In genomic region chr11:34653851-34654490, GRCh38 we compare ENCODE assay signal across 1 cellular context.
TF ChIP-seq lines count a peak whose summit lies in the region.

No MANE protein-coding gene starts in this region.

TF ChIP-seq in HepG2, 621 proteins besides CTCF, POLR2A, EP300 and RAD21 (continued from another document and continues in another):
- TF ChIP-seq SNAPC4 (CRISPR knock-in tag; IDR thresholded peaks at IDR 0.05) (no peak; the same call in 1 of the 2 replicates), RBAK (CRISPR knock-in tag; IDR thresholded peaks at IDR 0.05) (no peak), FOXK2 (IDR thresholded peaks at IDR 0.05) (peak; percentile 39; the same call in 1 of the 2 replicates), ZFAT (CRISPR knock-in tag; conservative IDR thresholded peaks at IDR 0.05) (no peak), ZNF607 (CRISPR knock-in tag; IDR thresholded peaks at IDR 0.05; ENCODE audit: borderline replicate concordance) (no peak), ZIK1 (CRISPR knock-in tag; IDR thresholded peaks at IDR 0.05; ENCODE audit: borderline replicate concordance, low read depth) (no peak), CCAR2 (optimal IDR thresholded peaks at IDR 0.05; ENCODE audit: low read depth, low read length) (no peak), TBL1XR1 (IDR thresholded peaks at IDR 0.05; ENCODE audit: borderline replicate concordance, low read length, partially characterized antibody) (peak; percentile 14), EEA1 (CRISPR knock-in tag; IDR thresholded peaks at IDR 0.05; ENCODE audit: borderline replicate concordance) (no peak), ZNF281 (CRISPR knock-in tag; IDR thresholded peaks at IDR 0.05; ENCODE audit: borderline replicate concordance) (no peak; the same call in 1 of the 2 replicates), SMARCC2 (IDR thresholded peaks at IDR 0.05) (no peak), BCL3 (CRISPR knock-in tag; IDR thresholded peaks at IDR 0.05) (no peak), ZBTB3 (CRISPR knock-in tag; IDR thresholded peaks at IDR 0.05; ENCODE audit: borderline replicate concordance, low read depth) (no peak), PPARG (CRISPR knock-in tag; conservative IDR thresholded peaks at IDR 0.05) (no peak; the same call in 1 of the 2 replicates), MXD1 (CRISPR knock-in tag; IDR thresholded peaks at IDR 0.05) (no peak), HDAC1 (CRISPR knock-in tag; IDR thresholded peaks at IDR 0.05) (no peak), NPAS2 (CRISPR knock-in tag; IDR thresholded peaks at IDR 0.05; ENCODE audit: borderline replicate concordance) (no peak), ZNF235 (CRISPR knock-in tag; IDR thresholded peaks at IDR 0.05; ENCODE audit: borderline replicate concordance) (no peak), ZNF350 (CRISPR knock-in tag; IDR thresholded peaks at IDR 0.05; ENCODE audit: borderline replicate concordance, low read depth) (no peak), TSC22D2 (CRISPR knock-in tag; IDR thresholded peaks at IDR 0.05; ENCODE audit: borderline replicate concordance) (peak; percentile 50; the same call in 1 of the 2 replicates), ZNF773 (CRISPR knock-in tag; IDR thresholded peaks at IDR 0.05; ENCODE audit: borderline replicate concordance) (no peak), CREBL2 (CRISPR knock-in tag; IDR thresholded peaks at IDR 0.05; ENCODE audit: borderline replicate concordance) (no peak), ZBTB14 (CRISPR knock-in tag; IDR thresholded peaks at IDR 0.05) (no peak), HDAC6 (IDR thresholded peaks at IDR 0.05; ENCODE audit: low read depth, low read length) (no peak), ATF2 (CRISPR knock-in tag; IDR thresholded peaks at IDR 0.05) (no peak), ARNTL (CRISPR knock-in tag; IDR thresholded peaks at IDR 0.05) (no peak), SP2 (CRISPR knock-in tag; IDR thresholded peaks at IDR 0.05) (no peak), SP5 (CRISPR knock-in tag; IDR thresholded peaks at IDR 0.05; ENCODE audit: borderline replicate concordance, low read depth) (0 out of 2 replicates have a peak, but pooled peaks have one; percentile 12), NR2F2 (IDR thresholded peaks at IDR 0.05; ENCODE audit: borderline replicate concordance, low read depth) (no peak), ZBTB46 (CRISPR knock-in tag; IDR thresholded peaks at IDR 0.05; ENCODE audit: borderline replicate concordance) (no peak), NFYC (CRISPR knock-in tag; IDR thresholded peaks at IDR 0.05) (no peak), ZNF567 (CRISPR knock-in tag; IDR thresholded peaks at IDR 0.05; ENCODE audit: borderline replicate concordance) (no peak), REL (CRISPR knock-in tag; conservative IDR thresholded peaks at IDR 0.05) (no peak), MED8 (CRISPR knock-in tag; IDR thresholded peaks at IDR 0.05; ENCODE audit: insufficient replicate concordance) (no peak), ZFP82 (CRISPR knock-in tag; IDR thresholded peaks at IDR 0.05; ENCODE audit: borderline replicate concordance) (no peak), THRA (CRISPR knock-in tag; IDR thresholded peaks at IDR 0.05; ENCODE audit: borderline replicate concordance) (peak; percentile 38; the same call in 1 of the 2 replicates), ZKSCAN8 (CRISPR knock-in tag; IDR thresholded peaks at IDR 0.05; ENCODE audit: borderline replicate concordance) (peak; percentile 49; the same call in 1 of the 2 replicates), ZNF331 (CRISPR knock-in tag; IDR thresholded peaks at IDR 0.05) (no peak), PLRG1 (conservative IDR thresholded peaks at IDR 0.05) (no peak), ZNF225 (CRISPR knock-in tag; IDR thresholded peaks at IDR 0.05) (no peak), JDP2 (CRISPR knock-in tag; IDR thresholded peaks at IDR 0.05; ENCODE audit: borderline replicate concordance) (no peak), ZNF343 (CRISPR knock-in tag; IDR thresholded peaks at IDR 0.05) (no peak), RFXANK (CRISPR knock-in tag; IDR thresholded peaks at IDR 0.05) (no peak), ZNF414 (CRISPR knock-in tag; IDR thresholded peaks at IDR 0.05) (no peak), EZH2 (conservative IDR thresholded peaks at IDR 0.05; ENCODE audit: low read depth, low read length) (no peak), ZBTB38 (CRISPR knock-in tag; IDR thresholded peaks at IDR 0.05) (no peak), ZNF230 (CRISPR knock-in tag; IDR thresholded peaks at IDR 0.05) (no peak), ZKSCAN5 (CRISPR knock-in tag; IDR thresholded peaks at IDR 0.05) (no peak), E2F1 (CRISPR knock-in tag; IDR thresholded peaks at IDR 0.05) (no peak), ZNF564 (CRISPR knock-in tag; IDR thresholded peaks at IDR 0.05) (no peak), ZNF839 (CRISPR knock-in tag; IDR thresholded peaks at IDR 0.05; ENCODE audit: borderline replicate concordance) (no peak)
